Comparison of ENCODE assay signal across 16 cellular contexts in genomic region chr3:51382076-51382745, GRCh38.
"Had no signal": no experiment of that assay in that cellular context is flagged by ENCODE, and none has a peak within 500 bp of the region (broad histone marks: within the 10 kb centered on the region; RNA-seq: fewer than 3 reads in every experiment).

No MANE protein-coding gene starts in this region.

- H3K4me3 ChIP-seq: lung, mucosa of descending colon, sigmoid colon had no signal

- H3K27me3 ChIP-seq: sigmoid colon had no signal

- H3K9me3 Mint-ChIP-seq: activated naive CD4-positive, alpha-beta T cell treated with anti-CD3 and anti-CD28 coated beads for 36 hours; activated T-helper 17 cell treated with anti-CD3 and anti-CD28 coated beads, Interleukin-2, amount 50 U/mL, for 72 hours; effector memory CD8-positive, alpha-beta T cell; natural killer cell; T-helper 1 cell treated with Interleukin-12 subunit alpha and Interleukin-12 subunit beta and Interleukin-4 antibody, amounts not matched to agents 30 μg/mL and 1 μg/mL, for 36 hours had no signal

- H3K27me3 Mint-ChIP-seq: activated T-helper 17 cell treated with anti-CD3 and anti-CD28 coated beads, Interleukin-2, amount 50 U/mL, for 72 hours; effector memory CD8-positive, alpha-beta T cell had no signal

- H3K36me3 Mint-ChIP-seq: natural killer cell had no signal

- H3K9me3 ChIP-seq: mucosa of descending colon, sigmoid colon had no signal

- H3K27ac ChIP-seq: sigmoid colon had no signal

- H3K27ac Mint-ChIP-seq: T-helper 1 cell treated with Interleukin-12 subunit alpha and Interleukin-12 subunit beta and Interleukin-4 antibody, amounts not matched to agents 30 μg/mL and 1 μg/mL, for 36 hours had no signal

- DNase-seq: activated CD4-positive, alpha-beta T cell treated with anti-CD3 and anti-CD28 coated beads, Interleukin-2, amount 50 U/mL, for 4 hours; activated naive CD4-positive, alpha-beta T cell treated with anti-CD3 and anti-CD28 coated beads for 36 hours; amniotic stem cell; effector memory CD8-positive, alpha-beta T cell; mucosa of descending colon; natural killer cell; sigmoid colon; stimulated activated CD4-positive, alpha-beta T cell treated with anti-CD3 and anti-CD28 coated beads, Interleukin-2, amount 100 ng/mL, for 24 hours; stimulated activated naive CD4-positive, alpha-beta T cell; substantia nigra; trophoblast cell had no signal

- H3K4me3 Mint-ChIP-seq: natural killer cell had no signal

- ATAC-seq: activated CD4-positive, CD25-positive, alpha-beta regulatory T cell treated with anti-CD3 and anti-CD28 coated beads, Interleukin-2, amount 50 U/mL, for 24 hours; activated T-helper 17 cell treated with anti-CD3 and anti-CD28 coated beads, Interleukin-2, amount 50 U/mL, for 72 hours; effector memory CD8-positive, alpha-beta T cell; mucosa of descending colon; natural killer cell; SK-N-SH treated with all-trans-retinoic acid at 6 μM for 48 hours had no signal
